Comparison of ENCODE assay signal across 24 cellular contexts in genomic region chr16:85840395-85840794, GRCh38. TPM values are rescaled to one million over a fixed set of nuclear protein-coding genes. Genes with fewer than 3 reads are reported as not detected.
DNase-seq lines count a peak whose midpoint lies in the region; ATAC-seq, FAIRE-seq and TF ChIP-seq lines count a peak whose summit lies in the region.
"Had no signal": no experiment of that assay in that cellular context is flagged by ENCODE, and none has a peak within 500 bp of the region (broad histone marks: within the 10 kb centered on the region; RNA-seq: fewer than 3 reads in every experiment).

No MANE protein-coding gene starts in this region.

- H4K20me1 ChIP-seq in BLaER1: no peaks in the 10 kb centered on the region

- 86% methylated on average over 9 of the region's 9 CpGs for WGBS in aorta, 2 donors

- no peak overlapping the region for H3K4me3 ChIP-seq in BLaER1
- H3K4me3 ChIP-seq in kidney (ENCODE audit: low read length in 2 of 2): no peak overlapping the region
- H3K4me3 ChIP-seq in aorta (ENCODE audit: low read length in 2 of 2): no peak overlapping the region
- no peak overlapping the region for H3K4me3 ChIP-seq in left lung

- FAIRE-seq in kidney (lab: Jason Lieb, UNC): no peak
- FAIRE-seq: A204.1, D721Med, G401.6, GM12891, GM19239 had no signal

- ATAC-seq in aorta (ENCODE audit: low FRiP score) (peak; percentile 31), left lung (no peak), GM19463 (IDR thresholded peaks at IDR 0.05; ENCODE audit: unreplicated experiment) (no peak)
- ATAC-seq in stimulated activated naive CD8-positive, alpha-beta T cell treated with anti-CD3 and anti-CD28 coated beads, Interleukin-15, Interleukin-2, amounts not matched to agents 100 U/mL and 50 U/mL, for 24 hours: no peak
- ATAC-seq: CD8-positive, alpha-beta T cell had no signal

- H3K4me2 ChIP-seq in BLaER1: peak overlapping the region; percentile 67

- peaks cover 80% of the 10 kb centered on the region for H3K4me1 ChIP-seq in BLaER1
- no peaks in the 10 kb centered on the region for H3K4me1 ChIP-seq in kidney (ENCODE audit: control insufficient read depth in 1 of 2, insufficient read depth in 1 of 2, low read depth in 1 of 2, low read length in 2 of 2)
- H3K4me1 ChIP-seq in aorta (ENCODE audit: control insufficient read depth in 1 of 2, insufficient read depth in 2 of 2, low read length in 2 of 2): no peaks in the 10 kb centered on the region
- peaks cover 0 to 7% of the 10 kb centered on the region in 2 donors for H3K4me1 ChIP-seq in left lung

- H3K9ac ChIP-seq in BLaER1: no peak overlapping the region
- no peak overlapping the region for H3K9ac ChIP-seq in kidney (ENCODE audit: low read length in 2 of 2)

- DNase-seq in kidney: peak; percentile 42
- peak; percentile 55 for DNase-seq in posterior vena cava (ENCODE audit: low spot score)
- DNase-seq in aorta: peak; percentile 15 to 40
- DNase-seq in left lung: no peak
- no peak for DNase-seq in stimulated activated naive CD8-positive, alpha-beta T cell treated with anti-CD3 and anti-CD28 coated beads, Interleukin-15, Interleukin-2, amounts not matched to agents 100 U/mL and 50 U/mL, for 24 hours
- no peak for DNase-seq in RKO (ENCODE audit: low spot score)
- DNase-seq: 8988T; ACHN; Caco-2; Calu3; CD4-positive, alpha-beta T cell; CD8-positive, alpha-beta T cell; DMS79 treated with DMSO at 0.1 percent for 48 hours; GF-D8 had no signal

- H3K9me3 ChIP-seq in BLaER1 (peaks cover 5% of the 10 kb centered on the region; the same call in 1 of the 2 replicates), kidney (ENCODE audit: control insufficient read depth in 1 of 2, low read length in 2 of 2) (no peaks in the 10 kb centered on the region), aorta (ENCODE audit: control insufficient read depth, low read length) (peaks cover 2% of the 10 kb centered on the region), left lung (no peaks in the 10 kb centered on the region)

- H3K27me3 ChIP-seq in BLaER1 (no peaks in the 10 kb centered on the region), aorta (ENCODE audit: control insufficient read depth in 1 of 2, insufficient read depth in 2 of 2, low read length in 1 of 2) (no peaks in the 10 kb centered on the region), left lung (peaks cover 0 to 27% of the 10 kb centered on the region in 2 donors)

- H3K36me3 ChIP-seq in BLaER1: no peaks in the 10 kb centered on the region
- no peaks in the 10 kb centered on the region for H3K36me3 ChIP-seq in kidney (ENCODE audit: control insufficient read depth in 1 of 2, insufficient read depth in 2 of 2, low read length in 2 of 2)
- H3K36me3 ChIP-seq in aorta (ENCODE audit: control insufficient read depth in 1 of 2, insufficient read depth in 2 of 2, low read length in 1 of 2): no peaks in the 10 kb centered on the region
- no peaks in the 10 kb centered on the region for H3K36me3 ChIP-seq in left lung

- TF ChIP-seq CTCF in kidney (IDR thresholded peaks at IDR 0.05; ENCODE audit: borderline replicate concordance, extremely low read depth, insufficient read depth) (no peak), left lung (IDR thresholded peaks at IDR 0.05) (no peak)

- intact Hi-C loops in kidney (cut with DNase I) (no loop called here), posterior vena cava (cut with DNase I) (no loop called here), aorta (cut with DNase I) (loop anchor here in 1 of 2 donors (5.0 kb wide), 1 partner anchor 192 kb away; no protein-coding TSS in a partner anchor), left lung (cut with DNase I) (no loop called here)

- H3K27ac ChIP-seq in BLaER1 (no peak overlapping the region), kidney (ENCODE audit: low read depth in 2 of 2, low read length in 2 of 2) (no peak overlapping the region), aorta (ENCODE audit: low read depth in 1 of 2, low read length in 2 of 2) (no peak overlapping the region), left lung (no peak overlapping the region)
- H3K27ac ChIP-seq: C4-2B had no signal

RNA-seq across cellular contexts. Expression of gene COX4I1, which starts 40.9 kb away (rescaled TPM):
- total RNA-seq in kidney (439 TPM), posterior vena cava (100 to 1,000 TPM; 273 to 322 TPM), aorta (100 to 1,000 TPM; 245 to 289 TPM), left lung (100 to 1,000 TPM; 368 to 418 TPM)
- polyA plus RNA-seq in kidney (ENCODE audit: insufficient read depth, low read depth, low replicate concordance) (1,996 TPM), aorta (1,000 to 10,000 TPM in 1 of 2 donors, 100 to 1,000 TPM in 1; 549 to 1,007 TPM)

RNA-seq across cellular contexts. Expression of gene EMC8, which starts 41.1 kb away (rescaled TPM):
- 20.9 TPM for total RNA-seq in kidney
- 24.7 TPM for polyA plus RNA-seq in kidney (ENCODE audit: insufficient read depth, low read depth, low replicate concordance)
- 10 to 100 TPM; 17.4 to 19.4 TPM for total RNA-seq in posterior vena cava
- total RNA-seq in aorta: 10 to 100 TPM; 18.7 to 19.2 TPM
- polyA plus RNA-seq in aorta: 10 to 100 TPM; 14.5 to 23.0 TPM
- 10 to 100 TPM; 19.4 to 29.1 TPM for total RNA-seq in left lung

RNA-seq across cellular contexts. Expression of gene IRF8, which starts 58.6 kb away (rescaled TPM):
- 33.3 TPM for total RNA-seq in kidney
- polyA plus RNA-seq in kidney (ENCODE audit: insufficient read depth, low read depth, low replicate concordance): 2.9 TPM
- total RNA-seq in posterior vena cava: 10 to 100 TPM in 1 of 2 donors, 1 to 10 TPM in 1; 6.3 to 18.7 TPM
- total RNA-seq in aorta: 10 to 100 TPM; 12.5 to 25.2 TPM
- 10 to 100 TPM in 1 of 2 donors, 1 to 10 TPM in 1; 3.7 to 13.3 TPM for polyA plus RNA-seq in aorta
- 10 to 100 TPM; 24.4 to 33.6 TPM for total RNA-seq in left lung
- polyA plus RNA-seq: AG04450, BJ had no signal

Comparison
In these comparisons a context has a peak if more than half of its experiments do, and no peak if none do; other contexts are left out.
1. DNase-seq: peak in kidney (single experiment), posterior vena cava (single experiment) and aorta (2 of 2); none in left lung (0 of 2), stimulated activated naive CD8-positive, alpha-beta T cell treated with anti-CD3 and anti-CD28 coated beads, Interleukin-15, Interleukin-2, amounts not matched to agents 100 U/mL and 50 U/mL, for 24 hours (single experiment) and RKO (single experiment).